Comparison of ENCODE assay signal across 18 cellular contexts in the genomic region with DNA sequence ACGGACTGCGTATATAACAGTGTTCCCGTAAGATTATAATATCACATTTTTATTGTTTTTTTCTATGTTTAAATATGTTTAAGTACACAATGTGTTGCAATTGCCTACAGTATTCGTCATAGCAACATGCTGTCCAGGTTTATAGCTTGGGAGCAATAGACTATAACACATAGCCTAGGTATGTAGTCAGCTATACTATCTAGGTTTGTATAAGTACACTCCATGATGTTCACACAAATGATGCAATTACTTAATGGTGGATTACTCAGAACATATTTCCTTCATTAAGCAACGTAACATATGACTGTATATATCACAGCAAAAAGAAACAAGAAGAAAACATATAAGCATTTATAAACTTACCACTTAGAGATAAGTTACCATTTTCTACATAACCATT.
A peak's percentile ranks its signal among the peaks of the same experiment; 100 is the strongest.
DNase-seq lines count a peak whose midpoint lies in the region; ATAC-seq, FAIRE-seq and TF ChIP-seq lines count a peak whose summit lies in the region.
"Had no signal": no experiment of that assay in that cellular context is flagged by ENCODE, and none has a peak within 500 bp of the region (broad histone marks: within the 10 kb centered on the region; RNA-seq: fewer than 3 reads in every experiment).

No MANE protein-coding gene starts in this region.

- H3K27ac ChIP-seq in RWPE2 (ENCODE audit: poor library complexity, severe bottlenecking) (no peak overlapping the region), foreskin keratinocyte (no peak overlapping the region)

- H3K4me1 ChIP-seq in RWPE2 (ENCODE audit: insufficient read depth, poor library complexity, severe bottlenecking) (peaks cover 11% of the 10 kb centered on the region), foreskin keratinocyte (peaks cover 2% of the 10 kb centered on the region)

- DNase-seq in RWPE2 (ENCODE audit: low spot score), result no peak
- DNase-seq in bronchial epithelial cell (ENCODE audit: low read depth), result peak; percentile 94
- peak; percentile 40 to 72 for DNase-seq in foreskin keratinocyte
- no peak for DNase-seq in activated naive CD8-positive, alpha-beta T cell treated with anti-CD3 and anti-CD28 coated beads, Interleukin-2, amount 50 U/mL, for 24 hours
- DNase-seq in NCI-H2081 treated with DMSO at 0.1 percent for 48 hours (lab: John Stamatoyannopoulos, UW), result no peak
- DNase-seq: C1 segment of cervical spinal cord; Calu3; CD4-positive, alpha-beta memory T cell; COR-L47; DMS53; DMS79 treated with DMSO at 0.1 percent for 48 hours; H9 had no signal

- no peaks in the 10 kb centered on the region for H3K36me3 Mint-ChIP-seq in activated naive CD8-positive, alpha-beta T cell treated with anti-CD3 and anti-CD28 coated beads, Interleukin-2, amount 50 U/mL, for 24 hours (ENCODE audit: low read depth)
- H3K36me3 Mint-ChIP-seq: CD4-positive, alpha-beta memory T cell had no signal

- H3K4me1 Mint-ChIP-seq in activated naive CD8-positive, alpha-beta T cell treated with anti-CD3 and anti-CD28 coated beads, Interleukin-2, amount 50 U/mL, for 24 hours, result no peaks in the 10 kb centered on the region
- H3K4me1 Mint-ChIP-seq: CD4-positive, alpha-beta memory T cell had no signal

- H3K27ac Mint-ChIP-seq in activated naive CD8-positive, alpha-beta T cell treated with anti-CD3 and anti-CD28 coated beads, Interleukin-2, amount 50 U/mL, for 24 hours, result no peak overlapping the region
- H3K27ac Mint-ChIP-seq: CD4-positive, alpha-beta memory T cell; GM23338; H9 had no signal

- no peak overlapping the region for H3K4me3 Mint-ChIP-seq in activated naive CD8-positive, alpha-beta T cell treated with anti-CD3 and anti-CD28 coated beads, Interleukin-2, amount 50 U/mL, for 24 hours
- H3K4me3 Mint-ChIP-seq: CD4-positive, alpha-beta memory T cell; GM23338; H9 had no signal

- no peaks in the 10 kb centered on the region for H3K36me3 ChIP-seq in RWPE2 (ENCODE audit: low read depth)
- H3K36me3 ChIP-seq in bronchial epithelial cell (ENCODE audit: control insufficient read depth, insufficient read depth, low read length), result no peaks in the 10 kb centered on the region

- peak; percentile 28; the same call in 2 of the 3 replicates for ATAC-seq in RWPE2 (ENCODE audit: low read depth)
- peak; percentile 9 for ATAC-seq in foreskin keratinocyte
- no peak for ATAC-seq in GM21717 (IDR thresholded peaks at IDR 0.05; ENCODE audit: unreplicated experiment)
- ATAC-seq in activated naive CD8-positive, alpha-beta T cell treated with anti-CD3 and anti-CD28 coated beads, Interleukin-2, amount 50 U/mL, for 24 hours, result no peak
- ATAC-seq: GM23338, HCT116 had no signal

- H3K27me3 ChIP-seq in RWPE2 (ENCODE audit: insufficient read depth, poor library complexity, severe bottlenecking) (no peaks in the 10 kb centered on the region), bronchial epithelial cell (ENCODE audit: control insufficient read depth, insufficient read depth, low read length) (peaks cover 2% of the 10 kb centered on the region), foreskin keratinocyte (peaks cover 2% of the 10 kb centered on the region)

- no peaks in the 10 kb centered on the region for H3K9me3 Mint-ChIP-seq in activated naive CD8-positive, alpha-beta T cell treated with anti-CD3 and anti-CD28 coated beads, Interleukin-2, amount 50 U/mL, for 24 hours
- H3K9me3 Mint-ChIP-seq: GM23338, H9 had no signal

- H3K9me3 ChIP-seq in RWPE2 (ENCODE audit: severe bottlenecking), result no peaks in the 10 kb centered on the region

- TF ChIP-seq CTCF in RWPE2 (IDR thresholded peaks at IDR 0.05; ENCODE audit: poor library complexity, severe bottlenecking), result no peak
- no peak for TF ChIP-seq CTCF in bronchial epithelial cell (IDR thresholded peaks at IDR 0.05; ENCODE audit: insufficient read depth, low read length, severe bottlenecking)
- no peak for TF ChIP-seq CTCF in foreskin keratinocyte (conservative IDR thresholded peaks at IDR 0.05)

- no peak for FAIRE-seq in bronchial epithelial cell (lab: Jason Lieb, UNC)
- FAIRE-seq: G401.6, GM12892, GM19239 had no signal

- H3K4me3 ChIP-seq in RWPE2 (ENCODE audit: severe bottlenecking) (no peak overlapping the region), bronchial epithelial cell (ENCODE audit: low read depth, low read length) (no peak overlapping the region)
- H3K4me3 ChIP-seq: GM23338 had no signal

- H3K27me3 Mint-ChIP-seq in activated naive CD8-positive, alpha-beta T cell treated with anti-CD3 and anti-CD28 coated beads, Interleukin-2, amount 50 U/mL, for 24 hours, result no peaks in the 10 kb centered on the region
- H3K27me3 Mint-ChIP-seq: CD4-positive, alpha-beta memory T cell had no signal

Comparison
In these comparisons a context has a peak if more than half of its experiments do, and no peak if none do; other contexts are left out.
1. ATAC-seq: peak in RWPE2 (single experiment) and foreskin keratinocyte (single experiment); none in GM21717 (single experiment) and activated naive CD8-positive, alpha-beta T cell treated with anti-CD3 and anti-CD28 coated beads, Interleukin-2, amount 50 U/mL, for 24 hours (single experiment).
2. DNase-seq: peak in bronchial epithelial cell (single experiment) and foreskin keratinocyte (2 of 2); none in RWPE2 (single experiment), activated naive CD8-positive, alpha-beta T cell treated with anti-CD3 and anti-CD28 coated beads, Interleukin-2, amount 50 U/mL, for 24 hours (single experiment) and NCI-H2081 treated with DMSO at 0.1 percent for 48 hours (single experiment).